Comparison of ENCODE assay signal across 8 cellular contexts in genomic region chr4:75726577-75726976, GRCh38. TPM values are rescaled to one million over a fixed set of nuclear protein-coding genes. Genes with fewer than 3 reads are reported as not detected.
DNase-seq lines count a peak whose midpoint lies in the region; ATAC-seq and TF ChIP-seq lines count a peak whose summit lies in the region.

No MANE protein-coding gene starts in this region.

- CTCF ChIA-PET in activated CD4-positive, alpha-beta T cell treated with anti-CD3 and anti-CD28 coated beads, Interleukin-2, amount 10 ng/mL, durations not matched to agents 7 days and 5 days (lab: Charles Lee) = interaction anchor here (0.6 to 1.4 kb wide), 6 partner anchors 11 to 1490 kb away, joined by 3 to 5 read pairs (median 3); no protein-coding TSS in a partner anchor

- ATAC-seq in stimulated activated naive CD8-positive, alpha-beta T cell treated with anti-CD3 and anti-CD28 coated beads, Interleukin-15, amount 100 ng/mL, for 72 hours = no peak
- ATAC-seq in HG03521 (IDR thresholded peaks at IDR 0.05; ENCODE audit: unreplicated experiment) (no peak), GM19328 (IDR thresholded peaks at IDR 0.05; ENCODE audit: unreplicated experiment) (no peak)

- no peak for DNase-seq in activated CD4-positive, alpha-beta T cell treated with anti-CD3 and anti-CD28 coated beads, Interleukin-2, amount 10 ng/mL, durations not matched to agents 7 days and 5 days
- no peak for DNase-seq in activated CD4-positive, alpha-beta T cell treated with anti-CD3 and anti-CD28 coated beads, Interleukin-2, amount 50 U/mL, for 1 hour
- DNase-seq in fibroblast of villous mesenchyme (ENCODE audit: low read depth) (peak; percentile 33), amniotic stem cell (lab: John Stamatoyannopoulos, UW) (no peak)
- no peak for DNase-seq in stimulated activated naive CD8-positive, alpha-beta T cell treated with anti-CD3 and anti-CD28 coated beads, Interleukin-15, amount 100 ng/mL, for 72 hours

- H3K4me1 Mint-ChIP-seq in activated CD4-positive, alpha-beta T cell treated with anti-CD3 and anti-CD28 coated beads, Interleukin-2, amount 10 ng/mL, durations not matched to agents 7 days and 5 days = peaks cover 51% of the 10 kb centered on the region
- peaks cover 54% of the 10 kb centered on the region for H3K4me1 Mint-ChIP-seq in stimulated activated naive CD8-positive, alpha-beta T cell treated with anti-CD3 and anti-CD28 coated beads, Interleukin-15, amount 100 ng/mL, for 72 hours

- H3K4me3 Mint-ChIP-seq in activated CD4-positive, alpha-beta T cell treated with anti-CD3 and anti-CD28 coated beads, Interleukin-2, amount 10 ng/mL, durations not matched to agents 7 days and 5 days = peak overlapping the region; percentile 98
- H3K4me3 Mint-ChIP-seq in stimulated activated naive CD8-positive, alpha-beta T cell treated with anti-CD3 and anti-CD28 coated beads, Interleukin-15, amount 100 ng/mL, for 72 hours = peak overlapping the region; percentile 56 to 99

- no peaks in the 10 kb centered on the region for H3K9me3 Mint-ChIP-seq in activated CD4-positive, alpha-beta T cell treated with anti-CD3 and anti-CD28 coated beads, Interleukin-2, amount 10 ng/mL, durations not matched to agents 7 days and 5 days
- no peaks in the 10 kb centered on the region for H3K9me3 Mint-ChIP-seq in stimulated activated naive CD8-positive, alpha-beta T cell treated with anti-CD3 and anti-CD28 coated beads, Interleukin-15, amount 100 ng/mL, for 72 hours

- peak overlapping the region; percentile 97 for H3K4me3 ChIP-seq in WI38 (ENCODE audit: low read depth, low read length)
- peak overlapping the region; percentile 100 for H3K4me3 ChIP-seq in fibroblast of villous mesenchyme (ENCODE audit: low read depth, low read length)

- no peaks in the 10 kb centered on the region for H3K27me3 Mint-ChIP-seq in activated CD4-positive, alpha-beta T cell treated with anti-CD3 and anti-CD28 coated beads, Interleukin-2, amount 10 ng/mL, durations not matched to agents 7 days and 5 days
- H3K27me3 Mint-ChIP-seq in stimulated activated naive CD8-positive, alpha-beta T cell treated with anti-CD3 and anti-CD28 coated beads, Interleukin-15, amount 100 ng/mL, for 72 hours = no peaks in the 10 kb centered on the region

- POLR2A ChIA-PET in activated CD4-positive, alpha-beta T cell treated with anti-CD3 and anti-CD28 coated beads, Interleukin-2, amount 10 ng/mL, durations not matched to agents 7 days and 5 days (lab: Charles Lee) = no interaction called here

- no peak overlapping the region for H3K27ac Mint-ChIP-seq in activated CD4-positive, alpha-beta T cell treated with anti-CD3 and anti-CD28 coated beads, Interleukin-2, amount 10 ng/mL, durations not matched to agents 7 days and 5 days
- H3K27ac Mint-ChIP-seq in stimulated activated naive CD8-positive, alpha-beta T cell treated with anti-CD3 and anti-CD28 coated beads, Interleukin-15, amount 100 ng/mL, for 72 hours = no peak overlapping the region

- H3K36me3 Mint-ChIP-seq in activated CD4-positive, alpha-beta T cell treated with anti-CD3 and anti-CD28 coated beads, Interleukin-2, amount 10 ng/mL, durations not matched to agents 7 days and 5 days (ENCODE audit: low read depth) = peaks cover 13% of the 10 kb centered on the region

- TF ChIP-seq CTCF in WI38 (IDR thresholded peaks at IDR 0.05; ENCODE audit: low read depth, low read length) (no peak), fibroblast of villous mesenchyme (IDR thresholded peaks at IDR 0.05; ENCODE audit: insufficient read depth, low read depth, low read length) (no peak)

RNA-seq across cellular contexts. Expression of gene USO1, which starts 2.2 kb away (rescaled TPM):
- total RNA-seq in activated CD4-positive, alpha-beta T cell treated with anti-CD3 and anti-CD28 coated beads, Interleukin-2, amount 10 ng/mL, durations not matched to agents 7 days and 5 days = 10 to 100 TPM; 38.9 to 43.5 TPM
- 105 and 203 TPM in 2 replicates for total RNA-seq in fibroblast of villous mesenchyme

RNA-seq across cellular contexts. Expression of gene G3BP2, which starts 53.4 kb away (rescaled TPM):
- total RNA-seq in activated CD4-positive, alpha-beta T cell treated with anti-CD3 and anti-CD28 coated beads, Interleukin-2, amount 10 ng/mL, durations not matched to agents 7 days and 5 days = 100 to 1,000 TPM; 135 to 137 TPM
- 139 and 209 TPM in 2 replicates for total RNA-seq in fibroblast of villous mesenchyme
